12 cellular contexts compared by ENCODE assay signal in the genomic region with DNA sequence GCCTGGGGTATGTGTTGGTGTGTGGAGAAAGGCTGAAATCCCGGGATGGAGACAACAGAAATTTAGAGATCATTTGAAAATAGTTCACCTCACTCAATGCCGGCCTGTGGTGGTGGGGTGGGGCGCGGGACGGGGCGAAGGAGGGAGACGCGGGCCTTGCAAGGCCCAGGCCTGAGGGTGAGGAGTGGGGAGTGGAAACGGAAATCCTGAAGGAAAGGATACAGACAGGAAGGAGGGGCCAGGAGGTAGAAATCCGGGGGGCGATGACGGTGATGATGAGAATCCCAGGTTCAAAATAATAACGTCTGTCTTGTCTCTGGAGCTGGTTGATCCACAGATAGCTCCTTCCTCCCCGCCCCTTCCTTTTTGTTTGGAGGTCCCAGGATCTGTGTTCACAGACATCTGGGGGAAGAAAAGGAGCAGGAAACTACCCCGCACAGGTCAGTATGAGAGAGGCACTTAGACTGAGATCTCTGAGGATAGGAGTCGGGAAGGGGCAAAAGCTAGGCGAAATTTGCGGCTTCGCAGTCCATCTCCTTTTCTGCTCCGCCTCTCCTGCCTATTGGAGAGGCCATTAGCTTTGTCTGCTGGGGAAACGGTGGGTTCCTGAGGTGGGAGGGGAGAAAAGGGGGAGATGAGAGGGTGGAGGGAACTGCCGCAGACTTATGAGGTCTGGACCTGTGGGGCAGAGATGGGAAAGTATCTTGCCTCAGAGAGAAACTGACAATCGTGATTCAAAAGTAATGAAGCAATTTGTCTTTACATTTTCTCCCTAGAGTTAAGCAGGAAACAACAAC. TPM values are rescaled to one million over a fixed set of nuclear protein-coding genes. Genes with fewer than 3 reads are reported as not detected.
DNase-seq lines count a peak whose midpoint lies in the region; ATAC-seq and TF ChIP-seq lines count a peak whose summit lies in the region.
"Had no signal": no experiment of that assay in that cellular context is flagged by ENCODE, and none has a peak within 500 bp of the region (broad histone marks: within the 10 kb centered on the region; RNA-seq: fewer than 3 reads in every experiment).

No MANE protein-coding gene starts in this region.

- H3F3A ChIP-seq in GM23248 (ENCODE audit: insufficient read depth) (no peaks in the 10 kb centered on the region), PC-9 (ENCODE audit: insufficient read depth, low read depth) (no peaks in the 10 kb centered on the region)

- H3K36me3 Mint-ChIP-seq in CD14-positive monocyte: no peaks in the 10 kb centered on the region
- H3K36me3 Mint-ChIP-seq: stimulated activated memory B cell treated with anti-CD40 and anti-IgM and Interleukin-4, amounts not matched to agents 10 μg/mL and 1 μg/mL and 100 μg/mL, for 72 hours had no signal

- H3K9me2 ChIP-seq in GM23248 (ENCODE audit: insufficient read depth): no peaks in the 10 kb centered on the region
- H3K9me2 ChIP-seq in PC-9 (ENCODE audit: insufficient read depth): no peaks in the 10 kb centered on the region

- CTCF ChIA-PET in PC-9 (lab: Charles Lee): no interaction called here

- no peak for ATAC-seq in GM21390 (IDR thresholded peaks at IDR 0.05; ENCODE audit: unreplicated experiment)
- ATAC-seq: stimulated activated memory B cell treated with anti-CD40 and anti-IgM and Interleukin-4, amounts not matched to agents 10 μg/mL and 1 μg/mL and 100 μg/mL, for 72 hours had no signal

- peaks cover 10% of the 10 kb centered on the region for H3K4me1 Mint-ChIP-seq in CD14-positive monocyte
- H3K4me1 Mint-ChIP-seq: stimulated activated memory B cell treated with anti-CD40 and anti-IgM and Interleukin-4, amounts not matched to agents 10 μg/mL and 1 μg/mL and 100 μg/mL, for 72 hours had no signal

- H3K36me3 ChIP-seq in GM23248 (ENCODE audit: low read depth): no peaks in the 10 kb centered on the region
- H3K36me3 ChIP-seq in PC-9 (ENCODE audit: low read depth): no peaks in the 10 kb centered on the region
- H3K36me3 ChIP-seq: prostate gland had no signal

- H3K4me3 ChIP-seq in GM23248 (peak overlapping the region; percentile 70), skeletal muscle cell (ENCODE audit: low read depth, low read length) (peak overlapping the region; percentile 53), PC-9 (no peak overlapping the region)

- WGBS in GM23248 (ENCODE audit: low coverage in 1 of 2, low lambda C conversion rate in 2 of 2, missing lambda C conversion rate in 2 of 2), 2 experiments: 7 to 22% methylated on average over 9 to 23 of the region's 23 CpGs

- H3K9me3 ChIP-seq in GM23248 (ENCODE audit: low read depth) (no peaks in the 10 kb centered on the region), PC-9 (ENCODE audit: insufficient read depth, low read depth) (no peaks in the 10 kb centered on the region)
- H3K9me3 ChIP-seq: prostate gland had no signal

- H3K9me3 Mint-ChIP-seq in CD14-positive monocyte: peaks cover 0 to 8% (median 0%) of the 10 kb centered on the region in 7 donors
- H3K9me3 Mint-ChIP-seq: stimulated activated memory B cell treated with anti-CD40 and anti-IgM and Interleukin-4, amounts not matched to agents 10 μg/mL and 1 μg/mL and 100 μg/mL, for 72 hours had no signal

- POLR2A ChIA-PET in PC-9 (lab: Charles Lee; ENCODE audit: unreplicated experiment): no interaction called here

- H3K27me3 ChIP-seq in GM23248 (replicated peaks; ENCODE audit: insufficient read depth) (no peaks in the 10 kb centered on the region), PC-9 (ENCODE audit: insufficient read depth, low read depth) (no peaks in the 10 kb centered on the region)

- peak overlapping the region; percentile 94 for H2AFZ ChIP-seq in GM23248
- H2AFZ ChIP-seq in PC-9: no peak overlapping the region

- peaks cover 21 to 33% (median 23%) of the 10 kb centered on the region in 3 donors for H3K27me3 Mint-ChIP-seq in CD14-positive monocyte (ENCODE audit: low read depth in 3 of 3)

- in situ Hi-C loops in GM23248 (cut with MboI): no loop called here

- peak overlapping the region; percentile 73 for H3K9ac ChIP-seq in GM23248

- peak; percentile 20 for DNase-seq in GM23248
- DNase-seq in caudate nucleus (lab: John Stamatoyannopoulos, UW): peak in 20 of 61 donors; percentile 0 to 48 (median 14)
- DNase-seq in iPS-NIHi7 (ENCODE audit: extremely low spot score): peak; percentile 67
- no peak for DNase-seq in skeletal muscle cell (ENCODE audit: low read depth)
- no peak for DNase-seq in CD14-positive monocyte (ENCODE audit: low spot score)
- no peak for DNase-seq in PC-9
- DNase-seq in dedifferentiated amniotic fluid mesenchymal stem cell (ENCODE audit: extremely low spot score): no peak
- DNase-seq: DND-41, NCI-H1436 had no signal

- H4K20me1 ChIP-seq in GM23248 (ENCODE audit: insufficient read depth): no peaks in the 10 kb centered on the region
- H4K20me1 ChIP-seq in PC-9 (ENCODE audit: insufficient read depth): no peaks in the 10 kb centered on the region

- H3K27ac Mint-ChIP-seq in CD14-positive monocyte: no peak overlapping the region
- H3K27ac Mint-ChIP-seq: stimulated activated memory B cell treated with anti-CD40 and anti-IgM and Interleukin-4, amounts not matched to agents 10 μg/mL and 1 μg/mL and 100 μg/mL, for 72 hours had no signal

- H3K4me3 Mint-ChIP-seq in CD14-positive monocyte: peak overlapping the region in 1 of 2 donors; percentile 73
- H3K4me3 Mint-ChIP-seq: stimulated activated memory B cell treated with anti-CD40 and anti-IgM and Interleukin-4, amounts not matched to agents 10 μg/mL and 1 μg/mL and 100 μg/mL, for 72 hours had no signal

- TF ChIP-seq CTCF in CD14-positive monocyte (IDR thresholded peaks at IDR 0.05) (no peak), PC-9 (conservative IDR thresholded peaks at IDR 0.05) (no peak)

- H3K4me2 ChIP-seq in GM23248 (ENCODE audit: unreplicated experiment) (peak overlapping the region; percentile 86), PC-9 (no peak overlapping the region)

- intact Hi-C loops in CD14-positive monocyte (cut with micrococcal nuclease): no loop called here
- intact Hi-C loops in PC-9 (cut with micrococcal nuclease; ENCODE audit: unreplicated experiment): no loop called here

- no peaks in the 10 kb centered on the region for H3K4me1 ChIP-seq in GM23248 (ENCODE audit: insufficient read depth)
- no peaks in the 10 kb centered on the region for H3K4me1 ChIP-seq in PC-9 (replicated peaks; ENCODE audit: insufficient read depth)
- H3K4me1 ChIP-seq: prostate gland had no signal

- BruUV-seq in PC-9 (replicated peaks; lab: Mats Ljungman, UMichigan): no TSS peak

- H3K79me2 ChIP-seq in GM23248 (ENCODE audit: insufficient read depth) (no peaks in the 10 kb centered on the region), PC-9 (ENCODE audit: low read depth) (no peaks in the 10 kb centered on the region)

- H3K27ac ChIP-seq in GM23248: no peak overlapping the region
- H3K27ac ChIP-seq in caudate nucleus (ENCODE audit: low read depth, low read length): peak overlapping the region; percentile 83
- H3K27ac ChIP-seq in PC-9: no peak overlapping the region
- H3K27ac ChIP-seq: prostate gland had no signal

RNA-seq across cellular contexts. Expression of gene TCEAL7, which starts 0.8 kb away (rescaled TPM):
- total RNA-seq in GM23248 (2014; rRNA removed; shearing (Covaris generic)): 8.0 and 17.1 TPM in 2 replicates
- polyA plus RNA-seq in GM23248 (2016; fragmentation: Nextera tagmentation; extraction: Ambion mirVana): 21.8 and 21.9 TPM in 2 replicates
- not detected for polyA plus RNA-seq in CD14-positive monocyte
- not detected in 2 replicates for total RNA-seq in PC-9 (2021)

RNA-seq across cellular contexts. Expression of gene BEX2, which starts 20.0 kb away (rescaled TPM):
- total RNA-seq in GM23248 (2014; rRNA removed; shearing (Covaris generic)): not detected in 2 replicates
- not detected in 2 replicates for polyA plus RNA-seq in GM23248 (2016; fragmentation: Nextera tagmentation; extraction: Ambion mirVana)
- polyA plus RNA-seq in CD14-positive monocyte: under 1 TPM; 0.22 to 0.66 TPM
- 4.7 and 6.9 TPM in 2 replicates for total RNA-seq in PC-9 (2021)

RNA-seq across cellular contexts. Expression of gene TCEAL9, which starts 25.5 kb away (rescaled TPM):
- 86.4 and 107 TPM in 2 replicates for total RNA-seq in GM23248 (2014; rRNA removed; shearing (Covaris generic))
- polyA plus RNA-seq in GM23248 (2016; fragmentation: Nextera tagmentation; extraction: Ambion mirVana): 188 and 192 TPM in 2 replicates
- 1 to 10 TPM in 1 of 2 donors, under 1 TPM in 1; 0.49 to 2.2 TPM for polyA plus RNA-seq in CD14-positive monocyte
- 44.4 and 57.1 TPM in 2 replicates for total RNA-seq in PC-9 (2021)

RNA-seq across cellular contexts. Expression of gene BEX3, which starts 45.5 kb away (rescaled TPM):
- 129 and 154 TPM in 2 replicates for total RNA-seq in GM23248 (2014; rRNA removed; shearing (Covaris generic))
- polyA plus RNA-seq in GM23248 (2016; fragmentation: Nextera tagmentation; extraction: Ambion mirVana) (300 and 313 TPM in 2 replicates), CD14-positive monocyte (1 to 10 TPM; 2.0 to 2.7 TPM)
- 120 and 130 TPM in 2 replicates for total RNA-seq in PC-9 (2021)

RNA-seq across cellular contexts. Expression of gene TCEAL5, which starts 54.2 kb away (rescaled TPM):
- not detected in 2 replicates for total RNA-seq in GM23248 (2014; rRNA removed; shearing (Covaris generic))
- polyA plus RNA-seq in GM23248 (2016; fragmentation: Nextera tagmentation; extraction: Ambion mirVana) (not detected in 2 replicates), CD14-positive monocyte (not detected)
- not detected in 2 replicates for total RNA-seq in PC-9 (2021)

Comparison
In these comparisons a context has a peak if more than half of its experiments do, and no peak if none do; other contexts are left out.
1. DNase-seq: peak in GM23248 (single experiment) and iPS-NIHi7 (single experiment); none in skeletal muscle cell (single experiment), CD14-positive monocyte (single experiment), PC-9 (0 of 2) and dedifferentiated amniotic fluid mesenchymal stem cell (single experiment).